Comparison of ENCODE assay signal across 8 cellular contexts in genomic region chr1:118223426-118223825, GRCh38.
DNase-seq lines count a peak whose midpoint lies in the region; TF ChIP-seq lines count a peak whose summit lies in the region.
"Had no signal": no experiment of that assay in that cellular context is flagged by ENCODE, and none has a peak within 500 bp of the region (broad histone marks: within the 10 kb centered on the region; RNA-seq: fewer than 3 reads in every experiment).

No MANE protein-coding gene starts in this region.

- intact Hi-C loops in posterior cingulate gyrus (cut with DNase I) = no loop called here

- TF ChIP-seq POLR2A in NB4 (IDR thresholded peaks at IDR 0.05; ENCODE audit: extremely low read depth, insufficient read length) = no peak

- peak; percentile 28 for TF ChIP-seq CTCF in GM12864 (IDR thresholded peaks at IDR 0.05; ENCODE audit: low read depth, low read length, missing control alignments)
- no peak for TF ChIP-seq CTCF in NB4 (IDR thresholded peaks at IDR 0.05; ENCODE audit: low read depth, low read length)
- peak; percentile 37 for TF ChIP-seq CTCF in epithelial cell of esophagus (IDR thresholded peaks at IDR 0.05; ENCODE audit: insufficient read depth, low read depth, low read length, missing control alignments)

- DNase-seq in GM12864 (ENCODE audit: low read depth) (no peak), NB4 (ENCODE audit: low read depth) (peak; percentile 16), epithelial cell of esophagus (ENCODE audit: low read depth) (peak; percentile 45), pons (ENCODE audit: low spot score) (peak; percentile 14), DMS153 (lab: John Stamatoyannopoulos, UW) (no peak), posterior cingulate gyrus (no peak), midbrain (lab: John Stamatoyannopoulos, UW) (no peak)
- DNase-seq: NCI-H2227 treated with DMSO at 0.1 percent for 48 hours had no signal

- no peak overlapping the region for H3K4me3 ChIP-seq in GM12864 (ENCODE audit: low read depth, low read length)
- H3K4me3 ChIP-seq in NB4 (ENCODE audit: low read depth, low read length) = no peak overlapping the region
- no peak overlapping the region for H3K4me3 ChIP-seq in epithelial cell of esophagus (ENCODE audit: low read length)

Comparison
In these comparisons a context has a peak if more than half of its experiments do, and no peak if none do; other contexts are left out.
1. DNase-seq: peak in NB4 (single experiment), epithelial cell of esophagus (single experiment) and pons (single experiment); none in GM12864 (single experiment), DMS153 (single experiment), posterior cingulate gyrus (0 of 10) and midbrain (single experiment).